In the genomic region with DNA sequence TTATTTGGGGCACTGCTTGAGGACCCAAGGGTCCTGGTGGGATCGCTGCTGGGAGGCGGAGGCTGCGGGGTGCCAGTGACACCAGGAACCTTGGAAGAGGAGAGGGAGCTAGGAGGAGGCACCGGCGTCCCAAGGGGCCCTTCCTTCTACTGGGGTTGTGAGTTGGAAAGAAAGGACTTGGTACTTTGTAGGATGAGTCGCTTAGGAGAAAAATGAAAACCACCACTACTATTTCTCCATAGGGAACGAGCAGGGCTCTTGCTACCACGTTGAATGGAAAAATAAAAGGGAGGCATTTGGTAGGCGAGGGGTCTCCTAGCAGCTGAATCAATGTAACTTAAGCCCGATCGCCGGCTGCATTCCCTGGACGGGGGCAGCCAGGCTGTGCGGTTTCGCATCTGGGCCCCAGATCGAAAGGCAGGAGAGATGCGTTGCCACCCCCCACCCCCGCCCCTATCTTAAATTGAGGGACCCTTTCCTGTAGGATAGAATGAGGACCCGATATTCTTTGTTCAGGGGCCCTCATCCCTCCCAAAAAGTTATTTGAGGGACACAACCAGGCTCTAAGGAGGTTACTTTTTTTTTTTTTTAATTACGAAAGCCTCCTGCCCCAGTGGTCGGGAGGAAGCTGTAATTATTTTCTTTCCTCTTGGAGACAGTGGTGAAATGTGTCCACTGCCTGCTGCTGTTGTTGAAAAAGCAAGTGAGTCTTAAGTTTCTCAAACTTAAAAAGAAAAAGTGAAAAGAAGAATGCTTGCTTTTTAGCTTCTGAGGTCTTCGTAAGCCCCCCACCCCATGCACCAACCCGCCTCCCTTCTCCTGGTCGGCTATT, we compare ENCODE assay signal across 9 cellular contexts. TPM values are rescaled to one million over a fixed set of nuclear protein-coding genes. Genes with fewer than 3 reads are reported as not detected.
A peak's percentile ranks its signal among the peaks of the same experiment; 100 is the strongest.
DNase-seq lines count a peak whose midpoint lies in the region; ATAC-seq and TF ChIP-seq lines count a peak whose summit lies in the region.
"Had no signal": no experiment of that assay in that cellular context is flagged by ENCODE, and none has a peak within 500 bp of the region (broad histone marks: within the 10 kb centered on the region; RNA-seq: fewer than 3 reads in every experiment).

No MANE protein-coding gene starts in this region.

- H3K36me3 ChIP-seq in CD8-positive, alpha-beta T cell (ENCODE audit: insufficient read depth, low read length), result no peaks in the 10 kb centered on the region
- H3K36me3 ChIP-seq in endodermal cell (ENCODE audit: control insufficient read depth, insufficient read depth, low read length), result no peaks in the 10 kb centered on the region

- 1 to 5% methylated on average over 12 to 21 of the region's 24 CpGs for WGBS in endodermal cell (ENCODE audit: insufficient coverage in 1 of 2, insufficient read length in 1 of 2), 2 experiments

- peak overlapping the region; percentile 57 for H3K9ac ChIP-seq in endodermal cell (ENCODE audit: extremely low read depth, low read length, poor library complexity, severe bottlenecking)

- ATAC-seq in CD8-positive, alpha-beta T cell, result no peak
- ATAC-seq in GM18861 (IDR thresholded peaks at IDR 0.05; ENCODE audit: unreplicated experiment) (no peak), HG02798 (IDR thresholded peaks at IDR 0.05; ENCODE audit: poor library complexity, unreplicated experiment) (no peak), GM18868 (IDR thresholded peaks at IDR 0.05; ENCODE audit: unreplicated experiment) (no peak)

- peaks cover 51% of the 10 kb centered on the region for H3K27me3 Mint-ChIP-seq in CD8-positive, alpha-beta T cell (ENCODE audit: low read depth)
- peaks cover 49% of the 10 kb centered on the region for H3K27me3 Mint-ChIP-seq in endodermal cell (ENCODE audit: insufficient read depth)
- H3K27me3 Mint-ChIP-seq in osteocyte (ENCODE audit: unreplicated experiment), result no peaks in the 10 kb centered on the region

- H3K4me3 Mint-ChIP-seq in CD8-positive, alpha-beta T cell, result peak overlapping the region; percentile 78
- H3K4me3 Mint-ChIP-seq in endodermal cell, result peak overlapping the region; percentile 89
- peak overlapping the region; percentile 96 for H3K4me3 Mint-ChIP-seq in osteocyte (ENCODE audit: unreplicated experiment)

- peaks cover 14% of the 10 kb centered on the region for H3K27me3 ChIP-seq in CD8-positive, alpha-beta T cell (ENCODE audit: insufficient read depth, low read length)
- peaks cover 7% of the 10 kb centered on the region for H3K27me3 ChIP-seq in endodermal cell (ENCODE audit: control insufficient read depth, insufficient read depth, low read length, poor library complexity, severe bottlenecking)

- no peak overlapping the region for H3K27ac ChIP-seq in CD8-positive, alpha-beta T cell (ENCODE audit: low read depth, low read length)
- H3K27ac ChIP-seq in endodermal cell (ENCODE audit: low read depth, low read length), result peak overlapping the region; percentile 91

- CTCF ChIA-PET in CD8-positive, alpha-beta T cell (lab: Charles Lee), result interaction anchor here (0.5 to 1.5 kb wide), 3 partner anchors 13 to 886 kb away, joined by 3 read pairs; no protein-coding TSS in a partner anchor

- intact Hi-C loops in CD8-positive, alpha-beta T cell (cut with DNase I, micrococcal nuclease), result no loop called here

- H3K4me3 ChIP-seq in CD8-positive, alpha-beta T cell (ENCODE audit: low read depth, low read length), result peak overlapping the region; percentile 37
- peak overlapping the region; percentile 91 for H3K4me3 ChIP-seq in endodermal cell (ENCODE audit: low read length)

- no peaks in the 10 kb centered on the region for H3K9me3 Mint-ChIP-seq in CD8-positive, alpha-beta T cell
- H3K9me3 Mint-ChIP-seq in endodermal cell (no peaks in the 10 kb centered on the region), osteocyte (ENCODE audit: unreplicated experiment) (no peaks in the 10 kb centered on the region)

- no peak for TF ChIP-seq CTCF in CD8-positive, alpha-beta T cell (IDR thresholded peaks at IDR 0.05)
- TF ChIP-seq CTCF in endodermal cell (conservative IDR thresholded peaks at IDR 0.05), result no peak
- TF ChIP-seq CTCF in osteocyte (IDR thresholded peaks at IDR 0.05), result no peak

- DNase-seq in CD8-positive, alpha-beta T cell, result no peak
- peak; percentile 34 for DNase-seq in MV-4-11 (lab: John Stamatoyannopoulos, UW)
- peak; percentile 59 for DNase-seq in endodermal cell
- DNase-seq in osteocyte (ENCODE audit: extremely low spot score, unreplicated experiment), result no peak
- no peak for DNase-seq in NK-92 treated with Interleukin-12 subunit alpha and Interleukin-12 subunit beta, amount 100 ng/mL, for 24 hours (lab: John Stamatoyannopoulos, UW)

- peaks cover 17% of the 10 kb centered on the region for H3K4me1 ChIP-seq in CD8-positive, alpha-beta T cell (ENCODE audit: insufficient read depth, low read length)
- peaks cover 12% of the 10 kb centered on the region for H3K4me1 ChIP-seq in endodermal cell (ENCODE audit: control insufficient read depth, insufficient read depth, low read length)

- POLR2A ChIA-PET in CD8-positive, alpha-beta T cell (lab: Charles Lee), result no interaction called here

- peaks cover 30% of the 10 kb centered on the region for H3K4me1 Mint-ChIP-seq in CD8-positive, alpha-beta T cell (ENCODE audit: low read depth)
- H3K4me1 Mint-ChIP-seq in endodermal cell (peaks cover 46% of the 10 kb centered on the region), osteocyte (ENCODE audit: unreplicated experiment) (peaks cover 41% of the 10 kb centered on the region)

- no peak overlapping the region for H3K27ac Mint-ChIP-seq in CD8-positive, alpha-beta T cell
- H3K27ac Mint-ChIP-seq in endodermal cell (no peak overlapping the region), osteocyte (ENCODE audit: unreplicated experiment) (peak overlapping the region; percentile 99)

- H3K9me3 ChIP-seq in CD8-positive, alpha-beta T cell (ENCODE audit: low read length), result no peaks in the 10 kb centered on the region
- H3K9me3 ChIP-seq in endodermal cell (ENCODE audit: control insufficient read depth, low read length), result no peaks in the 10 kb centered on the region
- H3K9me3 ChIP-seq: mucosa of descending colon had no signal

- H3K36me3 Mint-ChIP-seq in CD8-positive, alpha-beta T cell, result no peaks in the 10 kb centered on the region
- no peaks in the 10 kb centered on the region for H3K36me3 Mint-ChIP-seq in endodermal cell (ENCODE audit: low read depth)
- peaks cover 26% of the 10 kb centered on the region for H3K36me3 Mint-ChIP-seq in osteocyte (ENCODE audit: unreplicated experiment)

RNA-seq across cellular contexts. Expression of a gene that starts 1.3 kb away (rescaled TPM):
- total RNA-seq in CD8-positive, alpha-beta T cell, result under 1 TPM; 0.22 to 0.73 TPM
- total RNA-seq in endodermal cell, result 100 to 1,000 TPM in 1 of 2 donors, 10 to 100 TPM in 1; 80.8 to 313 TPM
- polyA plus RNA-seq in endodermal cell (2013, experiment 1 of 2), result 698 TPM
- 702 TPM for polyA plus RNA-seq in endodermal cell (2013, experiment 2 of 2)
- 2,796 and 2,855 TPM in 2 replicates for total RNA-seq in osteocyte

Comparison
In these comparisons a context has a peak if more than half of its experiments do, and no peak if none do; other contexts are left out.
1. DNase-seq: peak in MV-4-11 (single experiment) and endodermal cell (single experiment); none in CD8-positive, alpha-beta T cell (0 of 7), osteocyte (single experiment) and NK-92 treated with Interleukin-12 subunit alpha and Interleukin-12 subunit beta, amount 100 ng/mL, for 24 hours (single experiment).
2. RNA of a gene that starts 1.3 kb away (total RNA-seq): 2,796 to 2,855 TPM in osteocyte and 80.8 to 313 TPM in endodermal cell; 0.22 to 0.73 TPM in CD8-positive, alpha-beta T cell; every median in the first group is over 10 times any median in the second.
3. Peak in every context shown above with its lines, with median percentiles within 50 percentile points of each other: H3K4me3 Mint-ChIP-seq.